ENCODE assay signal across 8 cellular contexts in genomic region chr2:85594715-85595377, GRCh38. TPM values are rescaled to one million over a fixed set of nuclear protein-coding genes. Genes with fewer than 3 reads are reported as not detected.
DNase-seq lines count a peak whose midpoint lies in the region; ATAC-seq lines count a peak whose summit lies in the region.

No MANE protein-coding gene starts in this region.

- H3K27me3 ChIP-seq in thymus (ENCODE audit: control insufficient read depth, insufficient read depth), result no peaks in the 10 kb centered on the region

- no peaks in the 10 kb centered on the region for H3K9me3 ChIP-seq in thymus (ENCODE audit: control insufficient read depth)

- peak overlapping the region; percentile 91 for H3K27ac Mint-ChIP-seq in activated naive CD4-positive, alpha-beta T cell treated with anti-CD3 and anti-CD28 coated beads, Interleukin-2, amount 10 ng/mL, durations not matched to agents 7 days and 5 days
- peak overlapping the region; percentile 96 to 99 for H3K27ac Mint-ChIP-seq in activated naive CD4-positive, alpha-beta T cell treated with anti-CD3 and anti-CD28 coated beads, Interleukin-2, amount 50 U/mL, for 72 hours

- intact Hi-C loops in left colon (cut with DNase I, micrococcal nuclease), result no loop called here

- ATAC-seq in HG03066 (IDR thresholded peaks at IDR 0.05; ENCODE audit: low read depth, unreplicated experiment) (peak; percentile 41), left colon (peak; percentile 53)
- peak; percentile 42 for ATAC-seq in activated naive CD4-positive, alpha-beta T cell treated with anti-CD3 and anti-CD28 coated beads, Interleukin-2, amount 50 U/mL, for 72 hours

- H3K36me3 Mint-ChIP-seq in activated naive CD4-positive, alpha-beta T cell treated with anti-CD3 and anti-CD28 coated beads, Interleukin-2, amount 10 ng/mL, durations not matched to agents 7 days and 5 days, result peaks cover 21% of the 10 kb centered on the region
- H3K36me3 Mint-ChIP-seq in activated naive CD4-positive, alpha-beta T cell treated with anti-CD3 and anti-CD28 coated beads, Interleukin-2, amount 50 U/mL, for 72 hours, result peaks cover 13 to 16% of the 10 kb centered on the region in 2 donors

- peak overlapping the region; percentile 99 for H3K4me3 Mint-ChIP-seq in activated naive CD4-positive, alpha-beta T cell treated with anti-CD3 and anti-CD28 coated beads, Interleukin-2, amount 10 ng/mL, durations not matched to agents 7 days and 5 days

- H3K4me1 Mint-ChIP-seq in activated naive CD4-positive, alpha-beta T cell treated with anti-CD3 and anti-CD28 coated beads, Interleukin-2, amount 10 ng/mL, durations not matched to agents 7 days and 5 days, result peaks cover 44% of the 10 kb centered on the region

- DNase-seq in activated naive CD4-positive, alpha-beta T cell treated with anti-CD3 and anti-CD28 coated beads, Interleukin-2, amount 10 ng/mL, durations not matched to agents 7 days and 5 days, result no peak
- no peak for DNase-seq in activated naive CD4-positive, alpha-beta T cell (lab: John Stamatoyannopoulos, UW)
- no peak for DNase-seq in activated naive CD4-positive, alpha-beta T cell treated with anti-CD3 and anti-CD28 coated beads, Interleukin-2, amount 50 U/mL, for 72 hours (ENCODE audit: low spot score in 2 of 2)
- no peak for DNase-seq in left colon
- DNase-seq in OCI-M2 (lab: John Stamatoyannopoulos, UW; ENCODE audit: unreplicated experiment), result no peak
- DNase-seq in NCI-H2029 treated with DMSO at 0.1 percent for 48 hours (lab: John Stamatoyannopoulos, UW), result no peak

- CTCF ChIA-PET in activated naive CD4-positive, alpha-beta T cell treated with anti-CD3 and anti-CD28 coated beads, Interleukin-2, amount 10 ng/mL, durations not matched to agents 7 days and 5 days (lab: Charles Lee), result interaction anchor here (1.2 to 1.8 kb wide), 4 partner anchors 9 to 175 kb away, joined by 3 to 8 read pairs (median 3); no protein-coding TSS in a partner anchor

- H3K4me3 ChIP-seq in thymus (ENCODE audit: low read length), result peak overlapping the region; percentile 87

- H3K9me3 Mint-ChIP-seq in activated naive CD4-positive, alpha-beta T cell treated with anti-CD3 and anti-CD28 coated beads, Interleukin-2, amount 10 ng/mL, durations not matched to agents 7 days and 5 days, result no peaks in the 10 kb centered on the region
- H3K9me3 Mint-ChIP-seq in activated naive CD4-positive, alpha-beta T cell treated with anti-CD3 and anti-CD28 coated beads, Interleukin-2, amount 50 U/mL, for 72 hours, result no peaks in the 10 kb centered on the region

- WGBS in thymus, result 13% methylated on average over 23 of the region's 23 CpGs

- H3K27me3 Mint-ChIP-seq in activated naive CD4-positive, alpha-beta T cell treated with anti-CD3 and anti-CD28 coated beads, Interleukin-2, amount 10 ng/mL, durations not matched to agents 7 days and 5 days, result no peaks in the 10 kb centered on the region

- peak overlapping the region; percentile 95 for H3K27ac ChIP-seq in thymus (ENCODE audit: low read depth)

- H3K36me3 ChIP-seq in thymus (ENCODE audit: control insufficient read depth, insufficient read depth), result peaks cover 25% of the 10 kb centered on the region

- peaks cover 20% of the 10 kb centered on the region for H3K4me1 ChIP-seq in thymus (ENCODE audit: control insufficient read depth, insufficient read depth, low read length)

RNA-seq across cellular contexts. Expression of gene RNF181, which starts 0.7 kb away (rescaled TPM):
- total RNA-seq in activated naive CD4-positive, alpha-beta T cell treated with anti-CD3 and anti-CD28 coated beads, Interleukin-2, amount 50 U/mL, for 72 hours, result 100 to 1,000 TPM; 128 to 163 TPM
- 10 to 100 TPM; 78.8 to 84.2 TPM for total RNA-seq in left colon
- polyA plus RNA-seq in thymus, result 162 TPM

RNA-seq across cellular contexts. Expression of gene TMEM150A, which starts 7.7 kb away (rescaled TPM):
- 1 to 10 TPM in 1 of 2 donors, under 1 TPM in 1; 0.91 to 3.1 TPM for total RNA-seq in activated naive CD4-positive, alpha-beta T cell treated with anti-CD3 and anti-CD28 coated beads, Interleukin-2, amount 50 U/mL, for 72 hours
- 10 to 100 TPM in 1 of 2 donors, 1 to 10 TPM in 1; 10.0 to 10.8 TPM for total RNA-seq in left colon
- polyA plus RNA-seq in thymus, result 15.9 TPM

RNA-seq across cellular contexts. Expression of gene VAMP5, which starts 10.6 kb away (rescaled TPM):
- total RNA-seq in activated naive CD4-positive, alpha-beta T cell treated with anti-CD3 and anti-CD28 coated beads, Interleukin-2, amount 50 U/mL, for 72 hours, result 10 to 100 TPM; 50.6 to 68.0 TPM
- total RNA-seq in left colon, result 10 to 100 TPM; 20.1 to 20.4 TPM
- polyA plus RNA-seq in thymus, result 93.2 TPM

RNA-seq across cellular contexts. Expression of gene C2orf68, which starts 17.0 kb away (rescaled TPM):
- 10 to 100 TPM; 28.8 to 38.9 TPM for total RNA-seq in activated naive CD4-positive, alpha-beta T cell treated with anti-CD3 and anti-CD28 coated beads, Interleukin-2, amount 50 U/mL, for 72 hours
- 10 to 100 TPM; 36.1 to 44.7 TPM for total RNA-seq in left colon
- polyA plus RNA-seq in thymus, result 38.5 TPM

RNA-seq across cellular contexts. Expression of gene VAMP8, which starts 17.5 kb away (rescaled TPM):
- 100 to 1,000 TPM; 119 to 135 TPM for total RNA-seq in activated naive CD4-positive, alpha-beta T cell treated with anti-CD3 and anti-CD28 coated beads, Interleukin-2, amount 50 U/mL, for 72 hours
- total RNA-seq in left colon, result 100 to 1,000 TPM; 268 to 282 TPM
- 433 TPM for polyA plus RNA-seq in thymus
